1 cellular context compared by ENCODE assay signal in genomic region chr18:63367241-63367953, GRCh38.
TF ChIP-seq lines count a peak whose summit lies in the region.

No MANE protein-coding gene starts in this region.

TF ChIP-seq in HepG2, 621 proteins besides CTCF, POLR2A, EP300 and RAD21 (continued from another document and continues in another):
- TF ChIP-seq KIAA2018 (CRISPR knock-in tag; IDR thresholded peaks at IDR 0.05; ENCODE audit: borderline replicate concordance) (no peak), FOXO4 (CRISPR knock-in tag; conservative IDR thresholded peaks at IDR 0.05) (no peak), ZNF142 (CRISPR knock-in tag; IDR thresholded peaks at IDR 0.05) (0 out of 2 replicates have a peak, but pooled peaks have one; percentile 50), ZSCAN9 (CRISPR knock-in tag; IDR thresholded peaks at IDR 0.05; ENCODE audit: borderline replicate concordance) (peak; percentile 82; the same call in 1 of the 2 replicates), HHEX (CRISPR knock-in tag; IDR thresholded peaks at IDR 0.05) (no peak), CBX5 (CRISPR knock-in tag; IDR thresholded peaks at IDR 0.05; ENCODE audit: borderline replicate concordance) (peak; percentile 28; the same call in 1 of the 2 replicates), YEATS4 (CRISPR knock-in tag; IDR thresholded peaks at IDR 0.05; ENCODE audit: borderline replicate concordance) (peak; percentile 88), POLR2G (IDR thresholded peaks at IDR 0.05; ENCODE audit: low read depth, low read length) (peak; percentile 96), HOXD1 (CRISPR knock-in tag; IDR thresholded peaks at IDR 0.05) (peak; percentile 79), ZNF550 (CRISPR knock-in tag; IDR thresholded peaks at IDR 0.05; ENCODE audit: borderline replicate concordance) (no peak), ZFP90 (CRISPR knock-in tag; IDR thresholded peaks at IDR 0.05; ENCODE audit: borderline replicate concordance) (peak; percentile 94; the same call in 1 of the 2 replicates), ZNF740 (CRISPR knock-in tag; IDR thresholded peaks at IDR 0.05) (no peak), ZNF282 (IDR thresholded peaks at IDR 0.05; ENCODE audit: partially characterized antibody) (no peak), ZFP82 (CRISPR knock-in tag; IDR thresholded peaks at IDR 0.05; ENCODE audit: borderline replicate concordance) (peak; percentile 60; the same call in 1 of the 2 replicates), ZNF160 (CRISPR knock-in tag; IDR thresholded peaks at IDR 0.05) (peak; percentile 78; the same call in 1 of the 2 replicates), GMEB1 (CRISPR knock-in tag; IDR thresholded peaks at IDR 0.05; ENCODE audit: borderline replicate concordance) (peak; percentile 76; the same call in 1 of the 2 replicates), HMGXB4 (CRISPR knock-in tag; IDR thresholded peaks at IDR 0.05; ENCODE audit: borderline replicate concordance in 1 of 2, low read depth in 1 of 2) (peak; percentile 63 to 83; a peak in 2 of 4 replicates), TFDP2 (CRISPR knock-in tag; IDR thresholded peaks at IDR 0.05) (peak; percentile 77), CREB1 (IDR thresholded peaks at IDR 0.05) (peak; percentile 73), CREB1 (CRISPR knock-in tag; IDR thresholded peaks at IDR 0.05) (peak; percentile 62), ZUFSP (CRISPR knock-in tag; IDR thresholded peaks at IDR 0.05; ENCODE audit: borderline replicate concordance) (no peak), ADNP (CRISPR knock-in tag; IDR thresholded peaks at IDR 0.05) (no peak; the same call in 1 of the 2 replicates), NPAS2 (CRISPR knock-in tag; IDR thresholded peaks at IDR 0.05; ENCODE audit: borderline replicate concordance) (no peak), ZNF414 (CRISPR knock-in tag; IDR thresholded peaks at IDR 0.05) (peak; percentile 92; the same call in 1 of the 2 replicates), BHLHE40 (IDR thresholded peaks at IDR 0.05; ENCODE audit: low read length) (peak; percentile 33; the same call in 1 of the 2 replicates)
